Comparison of ENCODE assay signal across 2 cellular contexts in the genomic region with DNA sequence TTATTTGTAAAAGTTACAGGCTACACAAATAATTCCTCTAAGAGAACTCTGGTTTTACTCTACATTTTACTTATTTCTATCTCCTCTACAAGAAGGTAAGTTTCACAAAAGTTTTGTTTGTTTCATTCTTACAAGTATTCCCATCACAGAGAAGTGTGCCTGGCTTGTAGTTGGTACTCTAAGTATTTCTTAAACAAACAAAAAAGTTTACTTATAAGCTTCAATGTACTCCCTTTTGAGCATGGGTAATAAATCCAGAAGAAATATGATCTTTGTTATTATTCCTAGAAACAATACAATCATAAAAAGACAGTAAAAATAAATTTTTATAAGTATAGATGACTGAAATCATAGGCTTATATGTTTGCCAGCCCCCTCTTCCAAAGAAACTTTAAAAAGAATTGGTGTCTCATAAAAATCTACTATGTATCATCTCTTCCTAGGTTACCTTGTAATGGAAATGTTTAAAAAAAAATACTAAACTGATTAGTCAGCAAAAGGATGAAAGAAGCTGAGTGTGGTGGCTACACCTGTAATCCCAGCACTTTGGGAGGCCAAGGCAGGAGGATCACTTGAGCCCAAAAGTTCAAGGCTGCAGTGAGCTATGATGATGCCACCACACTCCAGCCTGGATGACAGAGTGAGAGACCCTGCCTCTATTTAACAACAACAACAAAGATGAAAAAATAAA.
TF ChIP-seq lines count a peak whose summit lies in the region.

No MANE protein-coding gene starts in this region.

TF ChIP-seq in HEK293, 187 proteins besides CTCF, POLR2A, EP300 and RAD21:
- TF ChIP-seq PRDM6 (tag by site-specific recombination; IDR thresholded peaks at IDR 0.05): 0 out of 2 replicates have a peak, but pooled peaks have one; percentile 27
- no peak for TF ChIP-seq KLF1 (tag by site-specific recombination; IDR thresholded peaks at IDR 0.05)
- 0 out of 2 replicates have a peak, but pooled peaks have one; percentile 39 for TF ChIP-seq BCL6B (tag by site-specific recombination; IDR thresholded peaks at IDR 0.05)
- no peak for TF ChIP-seq ZSCAN23 (tag by site-specific recombination; IDR thresholded peaks at IDR 0.05)
- TF ChIP-seq WT1 (tag by site-specific recombination; IDR thresholded peaks at IDR 0.05): peak; percentile 45; the same call in 1 of the 2 replicates
- no peak for TF ChIP-seq ZNF26 (tag by site-specific recombination; IDR thresholded peaks at IDR 0.05)
- TF ChIP-seq, protein P1, sequence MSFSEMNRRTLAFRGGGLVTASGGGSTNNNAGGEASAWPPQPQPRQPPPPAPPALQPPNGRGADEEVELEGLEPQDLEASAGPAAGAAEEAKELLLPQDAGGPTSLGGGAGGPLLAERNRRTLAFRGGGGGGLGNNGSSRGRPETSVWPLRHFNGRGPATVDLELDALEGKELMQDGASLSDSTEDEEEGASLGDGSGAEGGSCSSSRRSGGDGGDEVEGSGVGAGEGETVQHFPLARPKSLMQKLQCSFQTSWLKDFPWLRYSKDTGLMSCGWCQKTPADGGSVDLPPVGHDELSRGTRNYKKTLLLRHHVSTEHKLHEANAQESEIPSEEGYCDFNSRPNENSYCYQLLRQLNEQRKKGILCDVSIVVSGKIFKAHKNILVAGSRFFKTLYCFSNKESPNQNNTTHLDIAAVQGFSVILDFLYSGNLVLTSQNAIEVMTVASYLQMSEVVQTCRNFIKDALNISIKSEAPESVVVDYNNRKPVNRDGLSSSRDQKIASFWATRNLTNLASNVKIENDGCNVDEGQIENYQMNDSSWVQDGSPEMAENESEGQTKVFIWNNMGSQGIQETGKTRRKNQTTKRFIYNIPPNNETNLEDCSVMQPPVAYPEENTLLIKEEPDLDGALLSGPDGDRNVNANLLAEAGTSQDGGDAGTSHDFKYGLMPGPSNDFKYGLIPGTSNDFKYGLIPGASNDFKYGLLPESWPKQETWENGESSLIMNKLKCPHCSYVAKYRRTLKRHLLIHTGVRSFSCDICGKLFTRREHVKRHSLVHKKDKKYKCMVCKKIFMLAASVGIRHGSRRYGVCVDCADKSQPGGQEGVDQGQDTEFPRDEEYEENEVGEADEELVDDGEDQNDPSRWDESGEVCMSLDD (tag by site-specific recombination; IDR thresholded peaks at IDR 0.05): no peak
- TF ChIP-seq ZNF214 (tag by site-specific recombination; IDR thresholded peaks at IDR 0.05; ENCODE audit: borderline replicate concordance): no peak
- TF ChIP-seq KLF7 (tag by site-specific recombination; IDR thresholded peaks at IDR 0.05; ENCODE audit: borderline replicate concordance): no peak

TF ChIP-seq in K562, 482 proteins besides CTCF, POLR2A, EP300 and RAD21 (continued from another document):
- TF ChIP-seq, protein P2, sequence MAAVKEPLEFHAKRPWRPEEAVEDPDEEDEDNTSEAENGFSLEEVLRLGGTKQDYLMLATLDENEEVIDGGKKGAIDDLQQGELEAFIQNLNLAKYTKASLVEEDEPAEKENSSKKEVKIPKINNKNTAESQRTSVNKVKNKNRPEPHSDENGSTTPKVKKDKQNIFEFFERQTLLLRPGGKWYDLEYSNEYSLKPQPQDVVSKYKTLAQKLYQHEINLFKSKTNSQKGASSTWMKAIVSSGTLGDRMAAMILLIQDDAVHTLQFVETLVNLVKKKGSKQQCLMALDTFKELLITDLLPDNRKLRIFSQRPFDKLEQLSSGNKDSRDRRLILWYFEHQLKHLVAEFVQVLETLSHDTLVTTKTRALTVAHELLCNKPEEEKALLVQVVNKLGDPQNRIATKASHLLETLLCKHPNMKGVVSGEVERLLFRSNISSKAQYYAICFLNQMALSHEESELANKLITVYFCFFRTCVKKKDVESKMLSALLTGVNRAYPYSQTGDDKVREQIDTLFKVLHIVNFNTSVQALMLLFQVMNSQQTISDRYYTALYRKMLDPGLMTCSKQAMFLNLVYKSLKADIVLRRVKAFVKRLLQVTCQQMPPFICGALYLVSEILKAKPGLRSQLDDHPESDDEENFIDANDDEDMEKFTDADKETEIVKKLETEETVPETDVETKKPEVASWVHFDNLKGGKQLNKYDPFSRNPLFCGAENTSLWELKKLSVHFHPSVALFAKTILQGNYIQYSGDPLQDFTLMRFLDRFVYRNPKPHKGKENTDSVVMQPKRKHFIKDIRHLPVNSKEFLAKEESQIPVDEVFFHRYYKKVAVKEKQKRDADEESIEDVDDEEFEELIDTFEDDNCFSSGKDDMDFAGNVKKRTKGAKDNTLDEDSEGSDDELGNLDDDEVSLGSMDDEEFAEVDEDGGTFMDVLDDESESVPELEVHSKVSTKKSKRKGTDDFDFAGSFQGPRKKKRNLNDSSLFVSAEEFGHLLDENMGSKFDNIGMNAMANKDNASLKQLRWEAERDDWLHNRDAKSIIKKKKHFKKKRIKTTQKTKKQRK (IDR thresholded peaks at IDR 0.05; ENCODE audit: borderline replicate concordance, low read depth, low read length): no peak
- TF ChIP-seq RBM39 (optimal IDR thresholded peaks at IDR 0.05; ENCODE audit: low read depth, low read length): no peak
- no peak for TF ChIP-seq FOXM1 (IDR thresholded peaks at IDR 0.05; ENCODE audit: low read depth)
- no peak for TF ChIP-seq FOXM1 (CRISPR knock-in tag; IDR thresholded peaks at IDR 0.05; ENCODE audit: low read depth)
- no peak for TF ChIP-seq BCOR (IDR thresholded peaks at IDR 0.05)
- no peak for TF ChIP-seq TAF7 (tag; IDR thresholded peaks at IDR 0.05)
- no peak for TF ChIP-seq ZNF133 (CRISPR knock-in tag; IDR thresholded peaks at IDR 0.05)
- TF ChIP-seq NR2F6 (CRISPR knock-in tag; IDR thresholded peaks at IDR 0.05): no peak
- TF ChIP-seq POLR3A (IDR thresholded peaks at IDR 0.05; ENCODE audit: borderline replicate concordance, extremely low read depth, insufficient read depth, insufficient read length): no peak
- no peak for TF ChIP-seq PHB2 (IDR thresholded peaks at IDR 0.05; ENCODE audit: low read depth)
- no peak for TF ChIP-seq RERE (CRISPR knock-in tag; IDR thresholded peaks at IDR 0.05; ENCODE audit: borderline replicate concordance)
- no peak for TF ChIP-seq FIP1L1 (IDR thresholded peaks at IDR 0.05; ENCODE audit: low read depth, low read length, poor library complexity, severe bottlenecking)
- TF ChIP-seq ZNF239 (CRISPR knock-in tag; IDR thresholded peaks at IDR 0.05): no peak
- no peak for TF ChIP-seq PTBP1 (IDR thresholded peaks at IDR 0.05; ENCODE audit: low read depth, low read length)
- TF ChIP-seq, protein P3, sequence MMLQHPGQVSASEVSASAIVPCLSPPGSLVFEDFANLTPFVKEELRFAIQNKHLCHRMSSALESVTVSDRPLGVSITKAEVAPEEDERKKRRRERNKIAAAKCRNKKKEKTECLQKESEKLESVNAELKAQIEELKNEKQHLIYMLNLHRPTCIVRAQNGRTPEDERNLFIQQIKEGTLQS (IDR thresholded peaks at IDR 0.05): no peak
- TF ChIP-seq, protein P3 (CRISPR knock-in tag; conservative IDR thresholded peaks at IDR 0.05): no peak
- no peak for TF ChIP-seq KHSRP (IDR thresholded peaks at IDR 0.05)
- TF ChIP-seq TFAP4 (CRISPR knock-in tag; IDR thresholded peaks at IDR 0.05; ENCODE audit: borderline replicate concordance): no peak
- no peak for TF ChIP-seq MED1 (CRISPR knock-in tag; IDR thresholded peaks at IDR 0.05; ENCODE audit: borderline replicate concordance)
- peak; percentile 85 for TF ChIP-seq C11orf30 (IDR thresholded peaks at IDR 0.05; ENCODE audit: low read depth)
- no peak for TF ChIP-seq ZNF707 (CRISPR knock-in tag; conservative IDR thresholded peaks at IDR 0.05)
- TF ChIP-seq ZNF217 (CRISPR knock-in tag; IDR thresholded peaks at IDR 0.05): no peak
- TF ChIP-seq FOXA3 (CRISPR knock-in tag; conservative IDR thresholded peaks at IDR 0.05 in 1 of 2, IDR thresholded peaks at IDR 0.05 in 1 of 2): no peak
- no peak for TF ChIP-seq ZC3H4 (CRISPR knock-in tag; IDR thresholded peaks at IDR 0.05; ENCODE audit: borderline replicate concordance)
- TF ChIP-seq ZNF134 (CRISPR knock-in tag; conservative IDR thresholded peaks at IDR 0.05): no peak
- TF ChIP-seq RBM22 (IDR thresholded peaks at IDR 0.05; ENCODE audit: low read depth, low read length, poor library complexity, severe bottlenecking): no peak
- TF ChIP-seq, protein P4, sequence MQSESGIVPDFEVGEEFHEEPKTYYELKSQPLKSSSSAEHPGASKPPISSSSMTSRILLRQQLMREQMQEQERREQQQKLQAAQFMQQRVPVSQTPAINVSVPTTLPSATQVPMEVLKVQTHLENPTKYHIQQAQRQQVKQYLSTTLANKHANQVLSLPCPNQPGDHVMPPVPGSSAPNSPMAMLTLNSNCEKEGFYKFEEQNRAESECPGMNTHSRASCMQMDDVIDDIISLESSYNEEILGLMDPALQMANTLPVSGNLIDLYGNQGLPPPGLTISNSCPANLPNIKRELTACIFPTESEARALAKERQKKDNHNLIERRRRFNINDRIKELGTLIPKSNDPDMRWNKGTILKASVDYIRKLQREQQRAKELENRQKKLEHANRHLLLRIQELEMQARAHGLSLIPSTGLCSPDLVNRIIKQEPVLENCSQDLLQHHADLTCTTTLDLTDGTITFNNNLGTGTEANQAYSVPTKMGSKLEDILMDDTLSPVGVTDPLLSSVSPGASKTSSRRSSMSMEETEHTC (IDR thresholded peaks at IDR 0.05): no peak
- peak; percentile 76 for TF ChIP-seq MAFG (tag; conservative IDR thresholded peaks at IDR 0.05)
- TF ChIP-seq GATAD2A (IDR thresholded peaks at IDR 0.05): no peak
- TF ChIP-seq ZNF174 (CRISPR knock-in tag; IDR thresholded peaks at IDR 0.05): no peak
- no peak for TF ChIP-seq ZNF644 (tag; IDR thresholded peaks at IDR 0.05; ENCODE audit: low read depth)
- TF ChIP-seq MAFK (IDR thresholded peaks at IDR 0.05; ENCODE audit: low read length): peak; percentile 79
- TF ChIP-seq ZNF79 (CRISPR knock-in tag; IDR thresholded peaks at IDR 0.05; ENCODE audit: low read depth): no peak
- peak; percentile 78 for TF ChIP-seq MAFF (IDR thresholded peaks at IDR 0.05; ENCODE audit: low read length)
- TF ChIP-seq CXXC5 (CRISPR knock-in tag; IDR thresholded peaks at IDR 0.05): no peak
- no peak for TF ChIP-seq TRIM24 (IDR thresholded peaks at IDR 0.05)
- TF ChIP-seq ZNF316 (IDR thresholded peaks at IDR 0.05): peak; percentile 93
- TF ChIP-seq, protein P5, sequence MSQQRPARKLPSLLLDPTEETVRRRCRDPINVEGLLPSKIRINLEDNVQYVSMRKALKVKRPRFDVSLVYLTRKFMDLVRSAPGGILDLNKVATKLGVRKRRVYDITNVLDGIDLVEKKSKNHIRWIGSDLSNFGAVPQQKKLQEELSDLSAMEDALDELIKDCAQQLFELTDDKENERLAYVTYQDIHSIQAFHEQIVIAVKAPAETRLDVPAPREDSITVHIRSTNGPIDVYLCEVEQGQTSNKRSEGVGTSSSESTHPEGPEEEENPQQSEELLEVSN (IDR thresholded peaks at IDR 0.05; ENCODE audit: borderline replicate concordance in 1 of 2, extremely low read depth in 1 of 2, insufficient read depth in 1 of 2, insufficient read length in 1 of 2, low read depth in 1 of 2, low read length in 1 of 2, poor library complexity in 1 of 2, severe bottlenecking in 1 of 2): no peak
- no peak for TF ChIP-seq SMAD4 (CRISPR knock-in tag; conservative IDR thresholded peaks at IDR 0.05)
- no peak for TF ChIP-seq BACH1 (tag; IDR thresholded peaks at IDR 0.05)
- TF ChIP-seq YY1 (IDR thresholded peaks at IDR 0.05; ENCODE audit: borderline replicate concordance in 1 of 3, control insufficient read depth in 1 of 3, extremely low read depth in 1 of 3, insufficient read depth in 3 of 3, insufficient read length in 1 of 3, insufficient replicate concordance in 2 of 3, low read depth in 1 of 3, low read length in 2 of 3): no peak
